ENCODE assay signal across 1 cellular context in genomic region chr6:24057030-24057429, GRCh38.
A peak's percentile ranks its signal among the peaks of the same experiment; 100 is the strongest.
TF ChIP-seq lines count a peak whose summit lies in the region.

No MANE protein-coding gene starts in this region.

TF ChIP-seq in HepG2, 621 proteins besides CTCF, POLR2A, EP300 and RAD21 (continued from another document):
- TF ChIP-seq ZNF318 (CRISPR knock-in tag; IDR thresholded peaks at IDR 0.05), result no peak
- TF ChIP-seq ZNF543 (CRISPR knock-in tag; IDR thresholded peaks at IDR 0.05), result no peak
- no peak for TF ChIP-seq GABPB1 (CRISPR knock-in tag; IDR thresholded peaks at IDR 0.05)
- TF ChIP-seq MAFF (IDR thresholded peaks at IDR 0.05; ENCODE audit: low read depth, low read length), result peak; percentile 66
- TF ChIP-seq MAFK (conservative IDR thresholded peaks at IDR 0.05 in 1 of 2, IDR thresholded peaks at IDR 0.05 in 1 of 2; ENCODE audit: low read length in 2 of 2), result peak; percentile 33 to 59; a peak in 3 of 4 replicates
- no peak for TF ChIP-seq HNRNPH1 (optimal IDR thresholded peaks at IDR 0.05; ENCODE audit: low read depth, low read length)
- no peak for TF ChIP-seq ZNF737 (CRISPR knock-in tag; IDR thresholded peaks at IDR 0.05; ENCODE audit: borderline replicate concordance)
- no peak for TF ChIP-seq ZNF354B (CRISPR knock-in tag; IDR thresholded peaks at IDR 0.05)
- TF ChIP-seq ARID3A (IDR thresholded peaks at IDR 0.05; ENCODE audit: low read depth, low read length), result no peak
